In genomic region chr13:68759617-68760016, GRCh38 we compare ENCODE assay signal across 1 cellular context.
TF ChIP-seq lines count a peak whose summit lies in the region.

No MANE protein-coding gene starts in this region.

TF ChIP-seq in HEK293T, 16 proteins besides CTCF, POLR2A, EP300 and RAD21 (continued from another document):
- no peak for TF ChIP-seq L3MBTL2 (conservative IDR thresholded peaks at IDR 0.05)
